ENCODE assay signal across 8 cellular contexts in the genomic region with DNA sequence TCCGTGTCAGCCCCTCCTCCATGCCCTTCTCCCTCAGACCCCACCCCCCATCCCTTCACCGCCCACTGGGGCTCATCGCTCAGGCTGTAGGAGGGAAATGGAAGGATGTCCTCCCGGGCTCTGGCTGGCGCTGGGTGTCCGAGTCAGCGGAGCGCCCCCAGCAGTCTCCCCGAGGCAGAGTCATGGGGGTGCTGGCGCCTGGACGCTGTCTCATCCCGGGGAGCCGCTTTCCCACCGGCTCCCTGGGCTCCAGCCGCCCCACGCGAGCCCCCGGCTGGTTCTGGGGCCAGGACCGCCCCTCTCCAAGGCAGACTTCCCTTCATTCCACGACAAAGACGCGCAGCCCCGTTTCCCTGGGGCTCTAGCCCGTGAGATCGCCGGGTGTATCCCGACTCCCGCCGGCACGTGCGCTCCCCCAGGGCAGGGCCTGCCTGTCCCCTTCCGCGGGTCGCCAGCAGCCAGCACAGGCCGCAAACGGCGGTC. TPM values are rescaled to one million over a fixed set of nuclear protein-coding genes. Genes with fewer than 3 reads are reported as not detected.
A peak's percentile ranks its signal among the peaks of the same experiment; 100 is the strongest.
DNase-seq lines count a peak whose midpoint lies in the region; ATAC-seq and TF ChIP-seq lines count a peak whose summit lies in the region.

No MANE protein-coding gene starts in this region.

- TF ChIP-seq CTCF in GM20000 (IDR thresholded peaks at IDR 0.05; ENCODE audit: extremely low read depth, missing control alignments) (peak; percentile 17), LNCaP clone FGC (IDR thresholded peaks at IDR 0.05; ENCODE audit: control insufficient read depth, extremely low read depth, insufficient read depth) (peak; percentile 22; the same call in 1 of the 2 replicates), fibroblast of pulmonary artery (IDR thresholded peaks at IDR 0.05; ENCODE audit: low read length, missing control alignments) (peak; percentile 18), neural cell (IDR thresholded peaks at IDR 0.05; ENCODE audit: poor library complexity, severe bottlenecking) (peak; percentile 47)

- peak overlapping the region; percentile 90 for H3K9ac ChIP-seq in neural cell (ENCODE audit: low read length)

- no peaks in the 10 kb centered on the region for H3K27me3 ChIP-seq in neural cell (ENCODE audit: insufficient read depth, low read depth, low read length)

- no peaks in the 10 kb centered on the region for H3K9me3 ChIP-seq in neural cell (ENCODE audit: low read length)

- H3K4me3 ChIP-seq in LNCaP clone FGC (ENCODE audit: low read depth, low read length) (peak overlapping the region; percentile 92), fibroblast of pulmonary artery (replicated peaks; ENCODE audit: low read depth, low read length) (peak overlapping the region; percentile 70), neural cell (ENCODE audit: low read length) (peak overlapping the region; percentile 95)

- H3K79me2 ChIP-seq in neural cell (replicated peaks; ENCODE audit: insufficient read depth, low read length) = peaks cover 10% of the 10 kb centered on the region

- TF ChIP-seq EP300 in neural cell (conservative IDR thresholded peaks at IDR 0.05; ENCODE audit: poor library complexity, severe bottlenecking) = no peak

- peak; percentile 88 for DNase-seq in EL
- peak; percentile 82 for DNase-seq in GM20000 (ENCODE audit: low spot score)
- DNase-seq in LNCaP clone FGC (ENCODE audit: low read depth) = no peak
- peak; percentile 48 for DNase-seq in activated CD8-positive, alpha-beta memory T cell treated with anti-CD3 and anti-CD28 coated beads, Interleukin-2, amount 50 U/mL, for 4 hours
- peak; percentile 67 for DNase-seq in fibroblast of pulmonary artery (ENCODE audit: low read depth)
- DNase-seq in inferior parietal cortex (ENCODE audit: extremely low spot score) = no peak

- H3K36me3 ChIP-seq in neural cell (ENCODE audit: insufficient read depth, low read length) = no peaks in the 10 kb centered on the region

- H3K4me2 ChIP-seq in neural cell (ENCODE audit: low read length) = peak overlapping the region; percentile 96

- H3F3A ChIP-seq in neural cell (ENCODE audit: insufficient read depth, low read length, poor library complexity, severe bottlenecking) = no peaks in the 10 kb centered on the region

- H2AFZ ChIP-seq in neural cell (ENCODE audit: low read depth, low read length) = peak overlapping the region; percentile 2

- no peak for ATAC-seq in GM19463 (IDR thresholded peaks at IDR 0.05; ENCODE audit: unreplicated experiment)

- peak overlapping the region; percentile 89 for H3K27ac ChIP-seq in neural cell (ENCODE audit: low read length)

- H4K20me1 ChIP-seq in neural cell (ENCODE audit: insufficient read depth) = no peaks in the 10 kb centered on the region

- no peak for TF ChIP-seq RAD21 in neural cell (conservative IDR thresholded peaks at IDR 0.05)

- no peaks in the 10 kb centered on the region for H3K9me2 ChIP-seq in neural cell (ENCODE audit: insufficient read depth, low read length)

TF ChIP-seq in neural cell, 6 proteins besides CTCF, POLR2A, EP300 and RAD21:
- TF ChIP-seq POLR2AphosphoS5 (IDR thresholded peaks at IDR 0.05) (no peak), MXI1 (conservative IDR thresholded peaks at IDR 0.05; ENCODE audit: poor library complexity, severe bottlenecking) (no peak), SMC3 (conservative IDR thresholded peaks at IDR 0.05; ENCODE audit: poor library complexity) (no peak)
- TF ChIP-seq, protein P1, sequence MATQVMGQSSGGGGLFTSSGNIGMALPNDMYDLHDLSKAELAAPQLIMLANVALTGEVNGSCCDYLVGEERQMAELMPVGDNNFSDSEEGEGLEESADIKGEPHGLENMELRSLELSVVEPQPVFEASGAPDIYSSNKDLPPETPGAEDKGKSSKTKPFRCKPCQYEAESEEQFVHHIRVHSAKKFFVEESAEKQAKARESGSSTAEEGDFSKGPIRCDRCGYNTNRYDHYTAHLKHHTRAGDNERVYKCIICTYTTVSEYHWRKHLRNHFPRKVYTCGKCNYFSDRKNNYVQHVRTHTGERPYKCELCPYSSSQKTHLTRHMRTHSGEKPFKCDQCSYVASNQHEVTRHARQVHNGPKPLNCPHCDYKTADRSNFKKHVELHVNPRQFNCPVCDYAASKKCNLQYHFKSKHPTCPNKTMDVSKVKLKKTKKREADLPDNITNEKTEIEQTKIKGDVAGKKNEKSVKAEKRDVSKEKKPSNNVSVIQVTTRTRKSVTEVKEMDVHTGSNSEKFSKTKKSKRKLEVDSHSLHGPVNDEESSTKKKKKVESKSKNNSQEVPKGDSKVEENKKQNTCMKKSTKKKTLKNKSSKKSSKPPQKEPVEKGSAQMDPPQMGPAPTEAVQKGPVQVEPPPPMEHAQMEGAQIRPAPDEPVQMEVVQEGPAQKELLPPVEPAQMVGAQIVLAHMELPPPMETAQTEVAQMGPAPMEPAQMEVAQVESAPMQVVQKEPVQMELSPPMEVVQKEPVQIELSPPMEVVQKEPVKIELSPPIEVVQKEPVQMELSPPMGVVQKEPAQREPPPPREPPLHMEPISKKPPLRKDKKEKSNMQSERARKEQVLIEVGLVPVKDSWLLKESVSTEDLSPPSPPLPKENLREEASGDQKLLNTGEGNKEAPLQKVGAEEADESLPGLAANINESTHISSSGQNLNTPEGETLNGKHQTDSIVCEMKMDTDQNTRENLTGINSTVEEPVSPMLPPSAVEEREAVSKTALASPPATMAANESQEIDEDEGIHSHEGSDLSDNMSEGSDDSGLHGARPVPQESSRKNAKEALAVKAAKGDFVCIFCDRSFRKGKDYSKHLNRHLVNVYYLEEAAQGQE (IDR thresholded peaks at IDR 0.05; ENCODE audit: borderline replicate concordance) = peak; percentile 14

RNA-seq across cellular contexts. Expression of a gene that starts 0.4 kb away (rescaled TPM):
- 73.4 and 98.7 TPM in 2 replicates for polyA plus RNA-seq in neural cell
- 10.5 and 18.7 TPM in 2 replicates for polyA minus RNA-seq in neural cell

RNA-seq across cellular contexts. Expression of a gene that starts 5.6 kb away (rescaled TPM):
- polyA plus RNA-seq in neural cell = 37.6 and 56.1 TPM in 2 replicates
- 16.4 and 20.0 TPM in 2 replicates for polyA minus RNA-seq in neural cell

RNA-seq across cellular contexts. Expression of a gene that starts 5.7 kb away (rescaled TPM):
- 8.8 and 10.7 TPM in 2 replicates for polyA plus RNA-seq in neural cell
- polyA minus RNA-seq in neural cell = 3.6 and 5.8 TPM in 2 replicates

RNA-seq across cellular contexts. Expression of a gene that starts 6.4 kb away (rescaled TPM):
- polyA plus RNA-seq in neural cell = 28.3 and 37.6 TPM in 2 replicates
- polyA minus RNA-seq in neural cell = 5.4 and 8.0 TPM in 2 replicates

RNA-seq across cellular contexts. Expression of a gene that starts 14.9 kb away (rescaled TPM):
- 3.4 and 6.1 TPM in 2 replicates for polyA plus RNA-seq in neural cell
- 8.0 and 10.8 TPM in 2 replicates for polyA minus RNA-seq in neural cell

Comparison
In these comparisons a context has a peak if more than half of its experiments do, and no peak if none do; other contexts are left out.
1. DNase-seq: peak in EL (single experiment), GM20000 (single experiment), activated CD8-positive, alpha-beta memory T cell treated with anti-CD3 and anti-CD28 coated beads, Interleukin-2, amount 50 U/mL, for 4 hours (single experiment) and fibroblast of pulmonary artery (single experiment); none in LNCaP clone FGC (single experiment) and inferior parietal cortex (single experiment).
2. Peak in every context shown above with its lines, with median percentiles within 50 percentile points of each other: CTCF ChIP-seq and H3K4me3 ChIP-seq.